Comparison of ENCODE assay signal across 10 cellular contexts in genomic region chr1:161307230-161307768, GRCh38. TPM values are rescaled to one million over a fixed set of nuclear protein-coding genes. Genes with fewer than 3 reads are reported as not detected.
DNase-seq lines count a peak whose midpoint lies in the region; ATAC-seq and TF ChIP-seq lines count a peak whose summit lies in the region.
"Had no signal": no experiment of that assay in that cellular context is flagged by ENCODE, and none has a peak within 500 bp of the region (broad histone marks: within the 10 kb centered on the region; RNA-seq: fewer than 3 reads in every experiment).

No MANE protein-coding gene starts in this region.

- H3K4me3 Mint-ChIP-seq in brain: peak overlapping the region in 4 of 5 experiments; percentile 16 to 92 (median 42)
- peak overlapping the region in 3 of 10 donors; percentile 13 to 99 (median 33) for H3K4me3 Mint-ChIP-seq in naive thymus-derived CD4-positive, alpha-beta T cell
- H3K4me3 Mint-ChIP-seq in endodermal cell: no peak overlapping the region

- H3K36me3 Mint-ChIP-seq in brain (no peaks in the 10 kb centered on the region), endodermal cell (ENCODE audit: low read depth) (no peaks in the 10 kb centered on the region)
- peaks cover 0 to 7% (median 0%) of the 10 kb centered on the region in 5 donors for H3K36me3 Mint-ChIP-seq in naive thymus-derived CD4-positive, alpha-beta T cell

- H2AFZ ChIP-seq in Karpas-422 (ENCODE audit: low read length): peak overlapping the region; percentile 42; the same call in 1 of the 2 replicates

- peaks cover 3% of the 10 kb centered on the region; the same call in 1 of the 2 replicates for H3K79me2 ChIP-seq in Karpas-422 (ENCODE audit: low read length)

- no peaks in the 10 kb centered on the region for H3K9me2 ChIP-seq in Karpas-422 (replicated peaks; ENCODE audit: insufficient read depth, low read length)

- H3K27ac Mint-ChIP-seq in brain: peak overlapping the region in 1 of 5 experiments; percentile 26
- H3K27ac Mint-ChIP-seq in naive thymus-derived CD4-positive, alpha-beta T cell: peak overlapping the region; percentile 63 to 98 (median 95)
- no peak overlapping the region for H3K27ac Mint-ChIP-seq in endodermal cell

- H3K27ac ChIP-seq in Karpas-422 (ENCODE audit: low read length) (no peak overlapping the region), endodermal cell (ENCODE audit: low read depth, low read length) (no peak overlapping the region)
- peak overlapping the region; percentile 78 for H3K27ac ChIP-seq in naive thymus-derived CD4-positive, alpha-beta T cell (ENCODE audit: low read depth, low read length)

- H3K4me2 ChIP-seq in Karpas-422 (ENCODE audit: low read depth, low read length, poor library complexity, severe bottlenecking): peak overlapping the region; percentile 95

- peaks cover 34% of the 10 kb centered on the region for H3K4me1 ChIP-seq in Karpas-422 (ENCODE audit: low read length)
- peaks cover 16 to 19% of the 10 kb centered on the region in 2 donors for H3K4me1 ChIP-seq in naive thymus-derived CD4-positive, alpha-beta T cell (ENCODE audit: control insufficient read depth in 2 of 2, insufficient read depth in 2 of 2, low read length in 2 of 2)
- H3K4me1 ChIP-seq in endodermal cell (ENCODE audit: control insufficient read depth, insufficient read depth, low read length): no peaks in the 10 kb centered on the region
- H3K4me1 ChIP-seq: psoas muscle had no signal

- WGBS in endodermal cell (ENCODE audit: insufficient coverage in 1 of 2, insufficient read length in 1 of 2), 2 experiments: 93% methylated on average over 7 of the region's 7 CpGs

- peak overlapping the region; percentile 36; the same call in 1 of the 2 replicates for H3K9ac ChIP-seq in Karpas-422 (ENCODE audit: low read length)
- H3K9ac ChIP-seq in endodermal cell (ENCODE audit: extremely low read depth, low read length, poor library complexity, severe bottlenecking): no peak overlapping the region

- CTCF ChIA-PET in naive thymus-derived CD4-positive, alpha-beta T cell (lab: Charles Lee): interaction anchor here (0.6 to 2.0 kb wide), 6 partner anchors 16 to 113 kb away, joined by 3 to 9 read pairs (median 4); partner anchors contain the start of gene TOMM40L

- no peaks in the 10 kb centered on the region for H3K27me3 ChIP-seq in Karpas-422 (ENCODE audit: low read length)
- no peaks in the 10 kb centered on the region for H3K27me3 ChIP-seq in naive thymus-derived CD4-positive, alpha-beta T cell (ENCODE audit: control insufficient read depth in 2 of 2, insufficient read depth in 2 of 2, low read length in 2 of 2)
- H3K27me3 ChIP-seq in endodermal cell (ENCODE audit: control insufficient read depth, insufficient read depth, low read length, poor library complexity, severe bottlenecking): no peaks in the 10 kb centered on the region

- intact Hi-C loops in naive thymus-derived CD4-positive, alpha-beta T cell (cut with micrococcal nuclease): loop anchor here in 1 of 2 donors (5.0 kb wide), 1 partner anchor 75 kb away; no protein-coding TSS in a partner anchor

- TF ChIP-seq CTCF in brain (conservative IDR thresholded peaks at IDR 0.05) (no peak), endodermal cell (conservative IDR thresholded peaks at IDR 0.05) (no peak)

- no peaks in the 10 kb centered on the region for H3K9me3 ChIP-seq in Karpas-422 (ENCODE audit: low read length)
- H3K9me3 ChIP-seq in naive thymus-derived CD4-positive, alpha-beta T cell (ENCODE audit: control insufficient read depth in 2 of 3, low read length in 3 of 3): no peaks in the 10 kb centered on the region
- H3K9me3 ChIP-seq in endodermal cell (ENCODE audit: control insufficient read depth, low read length): no peaks in the 10 kb centered on the region
- H3K9me3 ChIP-seq: psoas muscle had no signal

- peak; percentile 30 for DNase-seq in Daoy (ENCODE audit: low read depth)
- peak; percentile 66 for DNase-seq in Karpas-422
- peak in 5 of 9 donors; percentile 7 to 31 (median 18) for DNase-seq in naive thymus-derived CD4-positive, alpha-beta T cell
- DNase-seq in SW 1271 (lab: John Stamatoyannopoulos, UW): no peak
- DNase-seq in cerebellum (ENCODE audit: low spot score): no peak
- no peak for DNase-seq in NCI-H510A (lab: John Stamatoyannopoulos, UW)
- DNase-seq in endodermal cell: no peak
- DNase-seq: psoas muscle had no signal

- peaks cover 0 to 4% (median 0%) of the 10 kb centered on the region in 5 experiments for H3K9me3 Mint-ChIP-seq in brain
- H3K9me3 Mint-ChIP-seq in naive thymus-derived CD4-positive, alpha-beta T cell: no peaks in the 10 kb centered on the region
- no peaks in the 10 kb centered on the region for H3K9me3 Mint-ChIP-seq in endodermal cell
- H3K9me3 Mint-ChIP-seq: activated naive CD4-positive, alpha-beta T cell treated with anti-CD3 and anti-CD28 coated beads, Interleukin-2, amount 50 U/mL, for 72 hours had no signal

- H3K27me3 Mint-ChIP-seq in brain (peaks cover 37% of the 10 kb centered on the region), endodermal cell (ENCODE audit: insufficient read depth) (peaks cover 14% of the 10 kb centered on the region)
- peaks cover 0 to 7% (median 0%) of the 10 kb centered on the region in 5 donors for H3K27me3 Mint-ChIP-seq in naive thymus-derived CD4-positive, alpha-beta T cell

- POLR2A ChIA-PET in naive thymus-derived CD4-positive, alpha-beta T cell (lab: Charles Lee): interaction anchor here (0.5 to 4.7 kb wide), 4 partner anchors 9 to 125 kb away, joined by 3 to 24 read pairs (median 6); no protein-coding TSS in a partner anchor

- no peak for ATAC-seq in naive thymus-derived CD4-positive, alpha-beta T cell

- H3K4me3 ChIP-seq in Karpas-422 (ENCODE audit: low read length) (no peak overlapping the region; the same call in 1 of the 2 replicates), endodermal cell (ENCODE audit: low read length) (no peak overlapping the region)
- H3K4me3 ChIP-seq in naive thymus-derived CD4-positive, alpha-beta T cell (ENCODE audit: low read length): no peak overlapping the region

- no peaks in the 10 kb centered on the region for H4K20me1 ChIP-seq in Karpas-422 (ENCODE audit: insufficient read depth, low read depth, low read length)

- H3K36me3 ChIP-seq in Karpas-422 (ENCODE audit: insufficient read depth, low read length): no peaks in the 10 kb centered on the region
- H3K36me3 ChIP-seq in naive thymus-derived CD4-positive, alpha-beta T cell (ENCODE audit: control insufficient read depth in 2 of 3, insufficient read depth in 3 of 3, low read length in 3 of 3): peaks cover 0 to 3% (median 0%) of the 10 kb centered on the region in 3 experiments
- no peaks in the 10 kb centered on the region for H3K36me3 ChIP-seq in endodermal cell (ENCODE audit: control insufficient read depth, insufficient read depth, low read length)

- H3K4me1 Mint-ChIP-seq in brain (peaks cover 41% of the 10 kb centered on the region), endodermal cell (peaks cover 23% of the 10 kb centered on the region)
- H3K4me1 Mint-ChIP-seq in naive thymus-derived CD4-positive, alpha-beta T cell: peaks cover 27 to 47% (median 41%) of the 10 kb centered on the region in 7 donors

RNA-seq across cellular contexts. Expression of gene MPZ, which starts 2.5 kb away (rescaled TPM):
- total RNA-seq in Daoy (2014; rRNA removed; shearing (Covaris generic)): 0.57 TPM in 1 of 2 replicates, not detected in the other
- 4.0 and 6.9 TPM in 2 replicates for total RNA-seq in Karpas-422 (2014; rRNA removed; shearing (Covaris generic); ENCODE audit: low replicate concordance)
- polyA plus RNA-seq in brain (ENCODE audit: insufficient read depth, low read depth, low replicate concordance): 2.6 TPM
- total RNA-seq in naive thymus-derived CD4-positive, alpha-beta T cell: 10 to 100 TPM in 2 of 5 experiments, 1 to 10 TPM in 3; 2.3 to 12.4 (median 6.2) TPM
- not detected for polyA plus RNA-seq in naive thymus-derived CD4-positive, alpha-beta T cell
- 1.1 TPM for total RNA-seq in cerebellum
- total RNA-seq in endodermal cell: 1 to 10 TPM; 1.7 to 3.3 TPM
- 20.3 TPM for polyA plus RNA-seq in endodermal cell (2013, experiment 1 of 2)
- 18.3 TPM for polyA plus RNA-seq in endodermal cell (2013, experiment 2 of 2)

RNA-seq across cellular contexts. Expression of gene SDHC, which starts 6.9 kb away (rescaled TPM):
- 20.6 and 22.5 TPM in 2 replicates for total RNA-seq in Daoy (2014; rRNA removed; shearing (Covaris generic))
- total RNA-seq in Karpas-422 (2014; rRNA removed; shearing (Covaris generic); ENCODE audit: low replicate concordance): 14.2 and 48.8 TPM in 2 replicates
- 211 TPM for polyA plus RNA-seq in brain (ENCODE audit: insufficient read depth, low read depth, low replicate concordance)
- total RNA-seq in naive thymus-derived CD4-positive, alpha-beta T cell: 100 to 1,000 TPM in 3 of 5 experiments, 10 to 100 TPM in 2; 66.3 to 174 (median 106) TPM
- polyA plus RNA-seq in naive thymus-derived CD4-positive, alpha-beta T cell: 100 to 1,000 TPM; 201 to 274 TPM
- total RNA-seq in cerebellum: 24.9 TPM
- total RNA-seq in endodermal cell: 100 to 1,000 TPM; 270 to 296 TPM
- 206 TPM for polyA plus RNA-seq in endodermal cell (2013, experiment 1 of 2)
- polyA plus RNA-seq in endodermal cell (2013, experiment 2 of 2): 181 TPM

RNA-seq across cellular contexts. Expression of gene PCP4L1, which starts 48.8 kb away (rescaled TPM):
- total RNA-seq in Daoy (2014; rRNA removed; shearing (Covaris generic)): 0.06 TPM in 1 of 2 replicates, not detected in the other
- 0.14 TPM in 1 of 2 replicates, not detected in the other for total RNA-seq in Karpas-422 (2014; rRNA removed; shearing (Covaris generic); ENCODE audit: low replicate concordance)
- 5.2 TPM for polyA plus RNA-seq in brain (ENCODE audit: insufficient read depth, low read depth, low replicate concordance)
- total RNA-seq in naive thymus-derived CD4-positive, alpha-beta T cell: not detected
- polyA plus RNA-seq in naive thymus-derived CD4-positive, alpha-beta T cell: under 1 TPM in 1 of 2 donors, not detected in 1; 0.15 TPM
- 13.0 TPM for total RNA-seq in cerebellum
- total RNA-seq in endodermal cell: 10 to 100 TPM in 1 of 2 donors, 1 to 10 TPM in 1; 4.0 to 11.3 TPM
- not detected for polyA plus RNA-seq in endodermal cell (2013, experiment 1 of 2)
- 0.33 TPM for polyA plus RNA-seq in endodermal cell (2013, experiment 2 of 2)

Comparison
In these comparisons a context has a peak if more than half of its experiments do, and no peak if none do; other contexts are left out.
1. DNase-seq: peak in Daoy (single experiment), Karpas-422 (single experiment) and naive thymus-derived CD4-positive, alpha-beta T cell (5 of 9); none in SW 1271 (0 of 2), cerebellum (single experiment), NCI-H510A (single experiment) and endodermal cell (single experiment).